Comparison of ENCODE assay signal across 1 cellular context in the genomic region with DNA sequence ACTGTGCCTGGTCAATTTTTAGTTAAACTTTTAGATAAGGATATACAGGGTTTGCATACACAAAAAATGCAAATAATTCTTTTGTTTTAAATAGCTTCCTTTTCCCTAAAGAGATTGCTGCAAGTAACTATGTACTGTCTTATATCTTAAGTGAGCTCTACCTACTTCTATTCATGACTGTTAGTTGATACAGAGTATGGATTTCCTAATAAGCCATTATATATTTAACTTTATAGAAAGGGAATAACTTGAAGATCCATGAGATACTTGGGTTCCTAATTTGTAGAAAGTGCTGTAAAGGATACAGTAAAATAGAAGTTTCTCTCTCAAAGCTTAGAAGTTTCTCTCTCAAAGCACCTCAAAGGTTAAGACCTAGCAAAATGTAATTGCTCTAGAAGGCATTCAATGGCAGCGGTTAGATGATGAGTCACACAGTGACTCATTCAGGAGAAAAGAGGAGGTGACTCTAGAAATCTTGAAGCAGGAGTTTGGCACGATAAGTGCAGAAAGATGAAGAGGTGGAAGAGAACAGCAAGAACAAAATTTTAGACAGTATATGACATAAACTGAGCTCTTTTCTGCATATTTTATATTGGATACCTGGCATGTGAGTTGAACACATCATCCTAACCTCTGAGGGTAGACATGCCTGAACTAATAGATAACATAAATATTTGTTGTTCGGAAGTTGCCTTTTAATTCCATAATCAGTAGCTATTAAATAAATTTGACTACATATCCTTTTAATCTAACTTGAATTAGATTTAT.
A peak's percentile ranks its signal among the peaks of the same experiment; 100 is the strongest.
TF ChIP-seq lines count a peak whose summit lies in the region.

No MANE protein-coding gene starts in this region.

TF ChIP-seq in HEK293, 187 proteins besides CTCF, POLR2A, EP300 and RAD21 (continued from another document and continues in another):
- TF ChIP-seq, protein P1, sequence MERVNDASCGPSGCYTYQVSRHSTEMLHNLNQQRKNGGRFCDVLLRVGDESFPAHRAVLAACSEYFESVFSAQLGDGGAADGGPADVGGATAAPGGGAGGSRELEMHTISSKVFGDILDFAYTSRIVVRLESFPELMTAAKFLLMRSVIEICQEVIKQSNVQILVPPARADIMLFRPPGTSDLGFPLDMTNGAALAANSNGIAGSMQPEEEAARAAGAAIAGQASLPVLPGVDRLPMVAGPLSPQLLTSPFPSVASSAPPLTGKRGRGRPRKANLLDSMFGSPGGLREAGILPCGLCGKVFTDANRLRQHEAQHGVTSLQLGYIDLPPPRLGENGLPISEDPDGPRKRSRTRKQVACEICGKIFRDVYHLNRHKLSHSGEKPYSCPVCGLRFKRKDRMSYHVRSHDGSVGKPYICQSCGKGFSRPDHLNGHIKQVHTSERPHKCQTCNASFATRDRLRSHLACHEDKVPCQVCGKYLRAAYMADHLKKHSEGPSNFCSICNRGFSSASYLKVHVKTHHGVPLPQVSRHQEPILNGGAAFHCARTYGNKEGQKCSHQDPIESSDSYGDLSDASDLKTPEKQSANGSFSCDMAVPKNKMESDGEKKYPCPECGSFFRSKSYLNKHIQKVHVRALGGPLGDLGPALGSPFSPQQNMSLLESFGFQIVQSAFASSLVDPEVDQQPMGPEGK (tag by site-specific recombination; IDR thresholded peaks at IDR 0.05) = no peak
- TF ChIP-seq ZNF585B (tag by site-specific recombination; IDR thresholded peaks at IDR 0.05) (no peak), ZBTB21 (tag by site-specific recombination; IDR thresholded peaks at IDR 0.05) (peak; percentile 73), ZNF302 (tag by site-specific recombination; IDR thresholded peaks at IDR 0.05; ENCODE audit: low read depth) (no peak), ZNF76 (tag by site-specific recombination; IDR thresholded peaks at IDR 0.05; ENCODE audit: borderline replicate concordance, low read depth) (no peak), ZNF112 (tag by site-specific recombination; IDR thresholded peaks at IDR 0.05) (no peak), BCL11B (tag by site-specific recombination; IDR thresholded peaks at IDR 0.05; ENCODE audit: low read depth) (no peak), ZNF24 (tag by site-specific recombination; IDR thresholded peaks at IDR 0.05) (peak; percentile 61; the same call in 1 of the 2 replicates), ZNF175 (tag by site-specific recombination; IDR thresholded peaks at IDR 0.05) (no peak), ZNF596 (tag by site-specific recombination; IDR thresholded peaks at IDR 0.05) (no peak), ZNF660 (tag by site-specific recombination; IDR thresholded peaks at IDR 0.05) (peak; percentile 96), ZNF560 (tag by site-specific recombination; IDR thresholded peaks at IDR 0.05; ENCODE audit: borderline replicate concordance) (no peak), ZNF501 (tag by site-specific recombination; IDR thresholded peaks at IDR 0.05) (no peak), ZBTB17 (tag by site-specific recombination; IDR thresholded peaks at IDR 0.05) (peak; percentile 57), ZNF510 (tag by site-specific recombination; IDR thresholded peaks at IDR 0.05; ENCODE audit: insufficient replicate concordance) (peak; percentile 60), ZNF354C (tag by site-specific recombination; IDR thresholded peaks at IDR 0.05; ENCODE audit: borderline replicate concordance, low read depth) (no peak), ZNF473 (tag by site-specific recombination; IDR thresholded peaks at IDR 0.05) (no peak), RBAK (tag by site-specific recombination; IDR thresholded peaks at IDR 0.05) (no peak), ZNF133 (tag by site-specific recombination; IDR thresholded peaks at IDR 0.05) (no peak), FEZF1 (tag by site-specific recombination; IDR thresholded peaks at IDR 0.05) (no peak; the same call in 1 of the 2 replicates), ZNF121 (tag by site-specific recombination; IDR thresholded peaks at IDR 0.05) (no peak), ZNF214 (tag by site-specific recombination; IDR thresholded peaks at IDR 0.05; ENCODE audit: borderline replicate concordance) (no peak), ZNF843 (tag by site-specific recombination; IDR thresholded peaks at IDR 0.05) (0 out of 2 replicates have a peak, but pooled peaks have one; percentile 28), ZFP69B (tag by site-specific recombination; IDR thresholded peaks at IDR 0.05) (peak; percentile 51; the same call in 1 of the 2 replicates), WT1 (tag by site-specific recombination; IDR thresholded peaks at IDR 0.05) (peak; percentile 64; the same call in 1 of the 2 replicates), ZSCAN23 (tag by site-specific recombination; IDR thresholded peaks at IDR 0.05) (no peak), ZFHX2 (tag by site-specific recombination; conservative IDR thresholded peaks at IDR 0.05) (no peak), ZNF610 (tag by site-specific recombination; IDR thresholded peaks at IDR 0.05; ENCODE audit: borderline replicate concordance) (no peak), ZNF416 (tag by site-specific recombination; IDR thresholded peaks at IDR 0.05) (no peak), SCRT2 (tag by site-specific recombination; IDR thresholded peaks at IDR 0.05) (no peak), ZNF701 (tag by site-specific recombination; IDR thresholded peaks at IDR 0.05) (no peak), ZNF792 (tag by site-specific recombination; IDR thresholded peaks at IDR 0.05) (no peak), KLF8 (tag by site-specific recombination; IDR thresholded peaks at IDR 0.05) (peak; percentile 34; the same call in 1 of the 2 replicates), ZNF146 (tag by site-specific recombination; IDR thresholded peaks at IDR 0.05) (no peak), ZNF324 (tag by site-specific recombination; IDR thresholded peaks at IDR 0.05) (peak; percentile 70; the same call in 1 of the 2 replicates), ZNF23 (tag by site-specific recombination; IDR thresholded peaks at IDR 0.05; ENCODE audit: borderline replicate concordance) (no peak), ZNF48 (tag by site-specific recombination; IDR thresholded peaks at IDR 0.05) (no peak), ZFP41 (tag by site-specific recombination; IDR thresholded peaks at IDR 0.05; ENCODE audit: borderline replicate concordance) (no peak), MZF1 (tag by site-specific recombination; IDR thresholded peaks at IDR 0.05; ENCODE audit: borderline replicate concordance) (no peak), ZNF266 (tag by site-specific recombination; IDR thresholded peaks at IDR 0.05; ENCODE audit: low read depth) (no peak)
- TF ChIP-seq, protein P2, sequence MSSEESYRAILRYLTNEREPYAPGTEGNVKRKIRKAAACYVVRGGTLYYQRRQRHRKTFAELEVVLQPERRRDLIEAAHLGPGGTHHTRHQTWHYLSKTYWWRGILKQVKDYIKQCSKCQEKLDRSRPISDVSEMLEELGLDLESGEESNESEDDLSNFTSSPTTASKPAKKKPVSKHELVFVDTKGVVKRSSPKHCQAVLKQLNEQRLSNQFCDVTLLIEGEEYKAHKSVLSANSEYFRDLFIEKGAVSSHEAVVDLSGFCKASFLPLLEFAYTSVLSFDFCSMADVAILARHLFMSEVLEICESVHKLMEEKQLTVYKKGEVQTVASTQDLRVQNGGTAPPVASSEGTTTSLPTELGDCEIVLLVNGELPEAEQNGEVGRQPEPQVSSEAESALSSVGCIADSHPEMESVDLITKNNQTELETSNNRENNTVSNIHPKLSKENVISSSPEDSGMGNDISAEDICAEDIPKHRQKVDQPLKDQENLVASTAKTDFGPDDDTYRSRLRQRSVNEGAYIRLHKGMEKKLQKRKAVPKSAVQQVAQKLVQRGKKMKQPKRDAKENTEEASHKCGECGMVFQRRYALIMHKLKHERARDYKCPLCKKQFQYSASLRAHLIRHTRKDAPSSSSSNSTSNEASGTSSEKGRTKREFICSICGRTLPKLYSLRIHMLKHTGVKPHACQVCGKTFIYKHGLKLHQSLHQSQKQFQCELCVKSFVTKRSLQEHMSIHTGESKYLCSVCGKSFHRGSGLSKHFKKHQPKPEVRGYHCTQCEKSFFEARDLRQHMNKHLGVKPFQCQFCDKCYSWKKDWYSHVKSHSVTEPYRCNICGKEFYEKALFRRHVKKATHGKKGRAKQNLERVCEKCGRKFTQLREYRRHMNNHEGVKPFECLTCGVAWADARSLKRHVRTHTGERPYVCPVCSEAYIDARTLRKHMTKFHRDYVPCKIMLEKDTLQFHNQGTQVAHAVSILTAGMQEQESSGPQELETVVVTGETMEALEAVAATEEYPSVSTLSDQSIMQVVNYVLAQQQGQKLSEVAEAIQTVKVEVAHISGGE (tag by site-specific recombination; conservative IDR thresholded peaks at IDR 0.05; ENCODE audit: low read depth) = no peak
- TF ChIP-seq, protein P3, sequence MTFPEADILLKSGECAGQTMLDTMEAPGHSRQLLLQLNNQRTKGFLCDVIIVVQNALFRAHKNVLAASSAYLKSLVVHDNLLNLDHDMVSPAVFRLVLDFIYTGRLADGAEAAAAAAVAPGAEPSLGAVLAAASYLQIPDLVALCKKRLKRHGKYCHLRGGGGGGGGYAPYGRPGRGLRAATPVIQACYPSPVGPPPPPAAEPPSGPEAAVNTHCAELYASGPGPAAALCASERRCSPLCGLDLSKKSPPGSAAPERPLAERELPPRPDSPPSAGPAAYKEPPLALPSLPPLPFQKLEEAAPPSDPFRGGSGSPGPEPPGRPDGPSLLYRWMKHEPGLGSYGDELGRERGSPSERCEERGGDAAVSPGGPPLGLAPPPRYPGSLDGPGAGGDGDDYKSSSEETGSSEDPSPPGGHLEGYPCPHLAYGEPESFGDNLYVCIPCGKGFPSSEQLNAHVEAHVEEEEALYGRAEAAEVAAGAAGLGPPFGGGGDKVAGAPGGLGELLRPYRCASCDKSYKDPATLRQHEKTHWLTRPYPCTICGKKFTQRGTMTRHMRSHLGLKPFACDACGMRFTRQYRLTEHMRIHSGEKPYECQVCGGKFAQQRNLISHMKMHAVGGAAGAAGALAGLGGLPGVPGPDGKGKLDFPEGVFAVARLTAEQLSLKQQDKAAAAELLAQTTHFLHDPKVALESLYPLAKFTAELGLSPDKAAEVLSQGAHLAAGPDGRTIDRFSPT (tag by site-specific recombination; IDR thresholded peaks at IDR 0.05) = peak; percentile 83
- TF ChIP-seq, protein P4, sequence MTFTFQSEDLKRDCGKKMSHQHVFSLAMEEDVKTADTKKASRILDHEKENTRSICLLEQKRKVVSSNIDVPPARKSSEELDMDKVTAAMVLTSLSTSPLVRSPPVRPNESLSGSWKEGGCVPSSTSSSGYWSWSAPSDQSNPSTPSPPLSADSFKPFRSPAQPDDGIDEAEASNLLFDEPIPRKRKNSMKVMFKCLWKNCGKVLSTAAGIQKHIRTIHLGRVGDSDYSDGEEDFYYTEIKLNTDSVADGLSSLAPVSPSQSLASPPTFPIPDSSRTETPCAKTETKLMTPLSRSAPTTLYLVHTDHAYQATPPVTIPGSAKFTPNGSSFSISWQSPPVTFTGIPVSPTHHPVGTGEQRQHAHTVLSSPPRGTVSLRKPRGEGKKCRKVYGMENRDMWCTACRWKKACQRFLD (tag by site-specific recombination; IDR thresholded peaks at IDR 0.05) = no peak
- TF ChIP-seq, protein P5, sequence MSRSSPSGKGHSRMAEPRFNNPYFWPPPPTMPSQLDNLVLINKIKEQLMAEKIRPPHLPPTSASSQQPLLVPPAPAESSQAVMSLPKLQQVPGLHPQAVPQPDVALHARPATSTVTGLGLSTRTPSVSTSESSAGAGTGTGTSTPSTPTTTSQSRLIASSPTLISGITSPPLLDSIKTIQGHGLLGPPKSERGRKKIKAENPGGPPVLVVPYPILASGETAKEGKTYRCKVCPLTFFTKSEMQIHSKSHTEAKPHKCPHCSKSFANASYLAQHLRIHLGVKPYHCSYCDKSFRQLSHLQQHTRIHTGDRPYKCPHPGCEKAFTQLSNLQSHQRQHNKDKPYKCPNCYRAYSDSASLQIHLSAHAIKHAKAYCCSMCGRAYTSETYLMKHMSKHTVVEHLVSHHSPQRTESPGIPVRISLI (tag by site-specific recombination; IDR thresholded peaks at IDR 0.05) = no peak
- TF ChIP-seq, protein P6, sequence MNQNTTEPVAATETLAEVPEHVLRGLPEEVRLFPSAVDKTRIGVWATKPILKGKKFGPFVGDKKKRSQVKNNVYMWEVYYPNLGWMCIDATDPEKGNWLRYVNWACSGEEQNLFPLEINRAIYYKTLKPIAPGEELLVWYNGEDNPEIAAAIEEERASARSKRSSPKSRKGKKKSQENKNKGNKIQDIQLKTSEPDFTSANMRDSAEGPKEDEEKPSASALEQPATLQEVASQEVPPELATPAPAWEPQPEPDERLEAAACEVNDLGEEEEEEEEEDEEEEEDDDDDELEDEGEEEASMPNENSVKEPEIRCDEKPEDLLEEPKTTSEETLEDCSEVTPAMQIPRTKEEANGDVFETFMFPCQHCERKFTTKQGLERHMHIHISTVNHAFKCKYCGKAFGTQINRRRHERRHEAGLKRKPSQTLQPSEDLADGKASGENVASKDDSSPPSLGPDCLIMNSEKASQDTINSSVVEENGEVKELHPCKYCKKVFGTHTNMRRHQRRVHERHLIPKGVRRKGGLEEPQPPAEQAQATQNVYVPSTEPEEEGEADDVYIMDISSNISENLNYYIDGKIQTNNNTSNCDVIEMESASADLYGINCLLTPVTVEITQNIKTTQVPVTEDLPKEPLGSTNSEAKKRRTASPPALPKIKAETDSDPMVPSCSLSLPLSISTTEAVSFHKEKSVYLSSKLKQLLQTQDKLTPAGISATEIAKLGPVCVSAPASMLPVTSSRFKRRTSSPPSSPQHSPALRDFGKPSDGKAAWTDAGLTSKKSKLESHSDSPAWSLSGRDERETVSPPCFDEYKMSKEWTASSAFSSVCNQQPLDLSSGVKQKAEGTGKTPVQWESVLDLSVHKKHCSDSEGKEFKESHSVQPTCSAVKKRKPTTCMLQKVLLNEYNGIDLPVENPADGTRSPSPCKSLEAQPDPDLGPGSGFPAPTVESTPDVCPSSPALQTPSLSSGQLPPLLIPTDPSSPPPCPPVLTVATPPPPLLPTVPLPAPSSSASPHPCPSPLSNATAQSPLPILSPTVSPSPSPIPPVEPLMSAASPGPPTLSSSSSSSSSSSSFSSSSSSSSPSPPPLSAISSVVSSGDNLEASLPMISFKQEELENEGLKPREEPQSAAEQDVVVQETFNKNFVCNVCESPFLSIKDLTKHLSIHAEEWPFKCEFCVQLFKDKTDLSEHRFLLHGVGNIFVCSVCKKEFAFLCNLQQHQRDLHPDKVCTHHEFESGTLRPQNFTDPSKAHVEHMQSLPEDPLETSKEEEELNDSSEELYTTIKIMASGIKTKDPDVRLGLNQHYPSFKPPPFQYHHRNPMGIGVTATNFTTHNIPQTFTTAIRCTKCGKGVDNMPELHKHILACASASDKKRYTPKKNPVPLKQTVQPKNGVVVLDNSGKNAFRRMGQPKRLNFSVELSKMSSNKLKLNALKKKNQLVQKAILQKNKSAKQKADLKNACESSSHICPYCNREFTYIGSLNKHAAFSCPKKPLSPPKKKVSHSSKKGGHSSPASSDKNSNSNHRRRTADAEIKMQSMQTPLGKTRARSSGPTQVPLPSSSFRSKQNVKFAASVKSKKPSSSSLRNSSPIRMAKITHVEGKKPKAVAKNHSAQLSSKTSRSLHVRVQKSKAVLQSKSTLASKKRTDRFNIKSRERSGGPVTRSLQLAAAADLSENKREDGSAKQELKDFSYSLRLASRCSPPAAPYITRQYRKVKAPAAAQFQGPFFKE (tag by site-specific recombination; IDR thresholded peaks at IDR 0.05; ENCODE audit: borderline replicate concordance) = no peak
- TF ChIP-seq, protein P7, sequence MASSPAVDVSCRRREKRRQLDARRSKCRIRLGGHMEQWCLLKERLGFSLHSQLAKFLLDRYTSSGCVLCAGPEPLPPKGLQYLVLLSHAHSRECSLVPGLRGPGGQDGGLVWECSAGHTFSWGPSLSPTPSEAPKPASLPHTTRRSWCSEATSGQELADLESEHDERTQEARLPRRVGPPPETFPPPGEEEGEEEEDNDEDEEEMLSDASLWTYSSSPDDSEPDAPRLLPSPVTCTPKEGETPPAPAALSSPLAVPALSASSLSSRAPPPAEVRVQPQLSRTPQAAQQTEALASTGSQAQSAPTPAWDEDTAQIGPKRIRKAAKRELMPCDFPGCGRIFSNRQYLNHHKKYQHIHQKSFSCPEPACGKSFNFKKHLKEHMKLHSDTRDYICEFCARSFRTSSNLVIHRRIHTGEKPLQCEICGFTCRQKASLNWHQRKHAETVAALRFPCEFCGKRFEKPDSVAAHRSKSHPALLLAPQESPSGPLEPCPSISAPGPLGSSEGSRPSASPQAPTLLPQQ (tag by site-specific recombination; IDR thresholded peaks at IDR 0.05) = peak; percentile 58
